Comparison of ENCODE assay signal across 26 cellular contexts in genomic region chr9:38103340-38103739, GRCh38.
"Had no signal": no experiment of that assay in that cellular context is flagged by ENCODE, and none has a peak within 500 bp of the region (broad histone marks: within the 10 kb centered on the region; RNA-seq: fewer than 3 reads in every experiment).

No MANE protein-coding gene starts in this region.

- H3K27ac ChIP-seq: stomach, suprapubic skin, testis, thoracic aorta, thyroid gland, tibial artery, tibial nerve, transverse colon, upper lobe of left lung, upper lobe of right lung, uterus, vagina had no signal

- FAIRE-seq: urothelium cell line had no signal

- H3K4me3 ChIP-seq: stomach, suprapubic skin, testis, thoracic aorta, thyroid gland, tibial artery, tibial nerve, transverse colon, upper lobe of left lung, upper lobe of right lung, uterus, vagina had no signal

- DNase-seq: stimulated activated CD4-positive, alpha-beta T cell treated with anti-CD3 and anti-CD28 coated beads, Interleukin-4, amount 100 ng/mL, for 1 hour; stimulated activated CD4-positive, alpha-beta T cell treated with anti-CD3 and anti-CD28 coated beads, Interleukin-4, amount 100 ng/mL, for 24 hours; stimulated activated CD4-positive, alpha-beta T cell treated with anti-CD3 and anti-CD28 coated beads, Interleukin-4, amount 100 ng/mL, for 4 hours; stimulated activated CD8-positive, alpha-beta memory T cell treated with anti-CD3 and anti-CD28 coated beads, Interleukin-4, amount 100 ng/mL, for 48 hours; stimulated activated naive B cell treated with anti-CD40 and anti-IgM and Interleukin-4, amounts not matched to agents 10 μg/mL and 1 μg/mL and 100 μg/mL, for 72 hours; stimulated activated naive CD4-positive, alpha-beta T cell; stimulated activated naive CD4-positive, alpha-beta T cell treated with Interleukin-2 at 50 U/mL for 16 hours; stimulated activated naive CD8-positive, alpha-beta T cell treated with anti-CD3 and anti-CD28 coated beads, Interleukin-15, amount 100 ng/mL, for 72 hours; stimulated activated naive CD8-positive, alpha-beta T cell treated with anti-CD3 and anti-CD28 coated beads, Interleukin-15, Interleukin-2, amounts not matched to agents 100 U/mL and 50 U/mL, for 24 hours; stomach; substantia nigra; testis; thyroid gland; tibial artery; transverse colon; trophoblast cell; upper lobe of left lung; upper lobe of right lung; uterus had no signal

- H3K4me1 ChIP-seq: testis, tibial artery, tibial nerve, transverse colon, upper lobe of left lung, upper lobe of right lung, uterus, vagina had no signal

- H3K27me3 ChIP-seq: stomach, suprapubic skin, testis, thyroid gland, tibial nerve, upper lobe of left lung, upper lobe of right lung, uterus, vagina had no signal

- H3K9me3 ChIP-seq: stomach, suprapubic skin, testis, thoracic aorta, thyroid gland, tibial artery, transverse colon, upper lobe of left lung, upper lobe of right lung, uterus, vagina had no signal

- H3K36me3 ChIP-seq: stomach, suprapubic skin, thoracic aorta, thyroid gland, tibial artery, tibial nerve, transverse colon, upper lobe of left lung, upper lobe of right lung, uterus, vagina had no signal

- ATAC-seq: stimulated activated effector memory CD8-positive, alpha-beta T cell treated with anti-CD3 and anti-CD28 coated beads, Interleukin-12 subunit alpha, Interleukin-12 subunit beta, amount 100 ng/mL, for 72 hours; stimulated activated memory B cell treated with anti-CD40 and anti-IgM and Interleukin-4, amounts not matched to agents 10 μg/mL and 1 μg/mL and 100 μg/mL, for 72 hours; stimulated activated naive B cell treated with anti-CD40 and anti-IgM and Interleukin-4, amounts not matched to agents 10 μg/mL and 1 μg/mL and 100 μg/mL, for 72 hours; stimulated activated naive CD8-positive, alpha-beta T cell treated with anti-CD3 and anti-CD28 coated beads, Interleukin-15, amount 100 ng/mL, for 72 hours; stimulated activated naive CD8-positive, alpha-beta T cell treated with anti-CD3 and anti-CD28 coated beads, Interleukin-15, Interleukin-2, amounts not matched to agents 100 U/mL and 50 U/mL, for 24 hours; upper lobe of right lung had no signal
